Comparison of ENCODE assay signal across 10 cellular contexts in genomic region chr22:45200862-45201511, GRCh38. TPM values are rescaled to one million over a fixed set of nuclear protein-coding genes. Genes with fewer than 3 reads are reported as not detected.
DNase-seq lines count a peak whose midpoint lies in the region; ATAC-seq and TF ChIP-seq lines count a peak whose summit lies in the region.
"Had no signal": no experiment of that assay in that cellular context is flagged by ENCODE, and none has a peak within 500 bp of the region (broad histone marks: within the 10 kb centered on the region; RNA-seq: fewer than 3 reads in every experiment).

No MANE protein-coding gene starts in this region.

- H3K27me3 Mint-ChIP-seq in endothelial cell (ENCODE audit: unreplicated experiment), result peaks cover 2% of the 10 kb centered on the region

- peaks cover 3% of the 10 kb centered on the region for H3F3A ChIP-seq in smooth muscle cell (ENCODE audit: low read depth)

- no peak for TF ChIP-seq EP300 in gastroesophageal sphincter (IDR thresholded peaks at IDR 0.05)

- H3K4me1 ChIP-seq in gastroesophageal sphincter, result peaks cover 0 to 20% (median 7%) of the 10 kb centered on the region in 3 donors
- H3K4me1 ChIP-seq in smooth muscle cell (ENCODE audit: low read depth), result peaks cover 5% of the 10 kb centered on the region

- no peak overlapping the region for H3K4me3 ChIP-seq in gastroesophageal sphincter
- no peak overlapping the region for H3K4me3 ChIP-seq in smooth muscle cell

- no peak for TF ChIP-seq CTCF in VCaP (conservative IDR thresholded peaks at IDR 0.05)
- TF ChIP-seq CTCF in gastroesophageal sphincter (IDR thresholded peaks at IDR 0.05), result no peak
- TF ChIP-seq CTCF in smooth muscle cell (IDR thresholded peaks at IDR 0.05; ENCODE audit: borderline replicate concordance, insufficient read depth, poor library complexity, severe bottlenecking), result no peak
- no peak for TF ChIP-seq CTCF in endothelial cell (IDR thresholded peaks at IDR 0.05; ENCODE audit: unreplicated experiment)

- H3K4me2 ChIP-seq in smooth muscle cell, result peak overlapping the region; percentile 57
- H3K4me2 ChIP-seq: KMS-11 had no signal

- H3K27me3 ChIP-seq in gastroesophageal sphincter, result no peaks in the 10 kb centered on the region
- no peaks in the 10 kb centered on the region for H3K27me3 ChIP-seq in smooth muscle cell (ENCODE audit: low read depth)

- H3K36me3 ChIP-seq in gastroesophageal sphincter (peaks cover 0 to 93% of the 10 kb centered on the region in 2 donors), smooth muscle cell (ENCODE audit: low read depth) (no peaks in the 10 kb centered on the region)

- ATAC-seq in gastroesophageal sphincter, result no peak
- no peak for ATAC-seq in GM18517 (IDR thresholded peaks at IDR 0.05; ENCODE audit: unreplicated experiment)

- H3K4me3 Mint-ChIP-seq in endothelial cell (ENCODE audit: unreplicated experiment), result no peak overlapping the region

- H3K9me3 ChIP-seq in gastroesophageal sphincter (no peaks in the 10 kb centered on the region), smooth muscle cell (replicated peaks; ENCODE audit: low read depth) (no peaks in the 10 kb centered on the region)

- DNase-seq in HCEC 1CT (peak; percentile 88), smooth muscle cell (lab: John Stamatoyannopoulos, UW; ENCODE audit: unreplicated experiment) (no peak), NCI-H226 (no peak), endothelial cell (ENCODE audit: low spot score) (no peak)
- DNase-seq: activated CD4-positive, CD25-positive, alpha-beta regulatory T cell treated with anti-CD3 and anti-CD28 coated beads, Interleukin-2, amount 50 U/mL, for 72 hours; SHP77 had no signal

- peaks cover 14% of the 10 kb centered on the region for H4K20me1 ChIP-seq in smooth muscle cell (ENCODE audit: low read depth)

- no peaks in the 10 kb centered on the region for H3K9me3 Mint-ChIP-seq in endothelial cell (ENCODE audit: unreplicated experiment)

- H3K27ac ChIP-seq in VCaP, result peak overlapping the region; percentile 36
- H3K27ac ChIP-seq in gastroesophageal sphincter, result peak overlapping the region in 3 of 4 donors; percentile 48 to 56 (median 54)
- peak overlapping the region; percentile 95 for H3K27ac ChIP-seq in smooth muscle cell (ENCODE audit: low read depth)
- H3K27ac ChIP-seq: KMS-11 had no signal

- peak overlapping the region; percentile 83 for H3K9ac ChIP-seq in smooth muscle cell (ENCODE audit: low read depth)
- H3K9ac ChIP-seq: KMS-11 had no signal

- no peak overlapping the region for H2AFZ ChIP-seq in smooth muscle cell (ENCODE audit: low read depth)

- no peaks in the 10 kb centered on the region for H3K4me1 Mint-ChIP-seq in endothelial cell (ENCODE audit: unreplicated experiment)

- no peaks in the 10 kb centered on the region for H3K79me2 ChIP-seq in smooth muscle cell (ENCODE audit: low read depth)

- H3K36me3 Mint-ChIP-seq in endothelial cell (ENCODE audit: low read depth, unreplicated experiment), result peaks cover 11% of the 10 kb centered on the region

- no peak overlapping the region for H3K27ac Mint-ChIP-seq in endothelial cell (ENCODE audit: unreplicated experiment)

- 62 to 91% methylated on average over 4 to 10 of the region's 18 CpGs for WGBS in gastroesophageal sphincter (ENCODE audit: low coverage in 1 of 2), 2 donors
- WGBS in smooth muscle cell (ENCODE audit: low lambda C conversion rate), result 41% methylated on average over 18 of the region's 18 CpGs

- TF ChIP-seq POLR2A in gastroesophageal sphincter (IDR thresholded peaks at IDR 0.05), result no peak

RNA-seq across cellular contexts. Expression of gene NUP50, which starts 37.3 kb away (rescaled TPM):
- 10 to 100 TPM; 15.9 to 32.9 (median 28.8) TPM for total RNA-seq in gastroesophageal sphincter
- total RNA-seq in smooth muscle cell, result 21.0 and 33.5 TPM in 2 replicates
- polyA plus RNA-seq in smooth muscle cell, result 16.8 and 18.6 TPM in 2 replicates
- 103 TPM for total RNA-seq in endothelial cell (ENCODE audit: unreplicated experiment)

RNA-seq across cellular contexts. Expression of gene KIAA0930, which starts 39.7 kb away (rescaled TPM):
- total RNA-seq in gastroesophageal sphincter (10 to 100 TPM; 26.1 to 54.2 (median 37.3) TPM), smooth muscle cell (35.9 and 44.8 TPM in 2 replicates), endothelial cell (ENCODE audit: unreplicated experiment) (18.7 TPM)
- polyA plus RNA-seq in smooth muscle cell, result 37.6 and 49.0 TPM in 2 replicates

Comparison
In these comparisons a context has a peak if more than half of its experiments do, and no peak if none do; other contexts are left out.
1. H3K27ac ChIP-seq: peak in every context shown above with its lines; median percentile 95 in smooth muscle cell; 54 in gastroesophageal sphincter; 36 in VCaP.